ENCODE assay signal across 8 cellular contexts in genomic region chr16:4114257-4115208, GRCh38. TPM values are rescaled to one million over a fixed set of nuclear protein-coding genes. Genes with fewer than 3 reads are reported as not detected.
DNase-seq lines count a peak whose midpoint lies in the region; ATAC-seq, FAIRE-seq and TF ChIP-seq lines count a peak whose summit lies in the region.

No MANE protein-coding gene starts in this region.

- H3K27me3 ChIP-seq in astrocyte (ENCODE audit: insufficient read depth, low read length) (no peaks in the 10 kb centered on the region), liver (ENCODE audit: control insufficient read depth in 4 of 4, insufficient read depth in 4 of 4, low read length in 3 of 4) (no peaks in the 10 kb centered on the region), thoracic aorta (replicated peaks; ENCODE audit: insufficient read depth) (no peaks in the 10 kb centered on the region)

- H3K9me3 ChIP-seq in astrocyte (ENCODE audit: insufficient read depth, low read depth, low read length) (no peaks in the 10 kb centered on the region), liver (ENCODE audit: control insufficient read depth in 4 of 4, low read length in 3 of 4) (no peaks in the 10 kb centered on the region), thoracic aorta (no peaks in the 10 kb centered on the region)

- H3K9ac ChIP-seq in astrocyte (ENCODE audit: low read length): no peak overlapping the region
- H3K9ac ChIP-seq in liver (ENCODE audit: low read depth in 1 of 2, low read length in 2 of 2): no peak overlapping the region

- TF ChIP-seq CTCF in astrocyte (IDR thresholded peaks at IDR 0.05; ENCODE audit: insufficient read depth, low read depth, low read length) (no peak), liver (IDR thresholded peaks at IDR 0.05; ENCODE audit: low read depth, low read length, missing input control) (no peak), thoracic aorta (IDR thresholded peaks at IDR 0.05) (no peak)

- peak overlapping the region; percentile 68 for H2AFZ ChIP-seq in astrocyte (ENCODE audit: low read depth, low read length)

- no peak for ATAC-seq in activated CD4-positive, alpha-beta T cell treated with anti-CD3 and anti-CD28 coated beads for 36 hours
- ATAC-seq in thoracic aorta (ENCODE audit: insufficient number of reproducible peaks, low FRiP score, low read depth) (no peak), GM19452 (IDR thresholded peaks at IDR 0.05; ENCODE audit: unreplicated experiment) (no peak), GM21390 (IDR thresholded peaks at IDR 0.05; ENCODE audit: unreplicated experiment) (no peak)

- H3K36me3 Mint-ChIP-seq in activated CD4-positive, alpha-beta T cell treated with anti-CD3 and anti-CD28 coated beads for 36 hours (ENCODE audit: low read depth): peaks cover 5% of the 10 kb centered on the region
- H3K36me3 Mint-ChIP-seq in astrocyte (ENCODE audit: low read depth, unreplicated experiment): peaks cover 3% of the 10 kb centered on the region

- H3K79me2 ChIP-seq in astrocyte (ENCODE audit: insufficient read depth, low read length): peaks cover 7% of the 10 kb centered on the region

- POLR2A ChIA-PET in activated CD4-positive, alpha-beta T cell treated with anti-CD3 and anti-CD28 coated beads for 36 hours (lab: Charles Lee): interaction anchor here (0.6 kb wide), 1 partner anchor 943 kb away, joined by 5 read pairs; no protein-coding TSS in a partner anchor

- intact Hi-C loops in activated CD4-positive, alpha-beta T cell treated with anti-CD3 and anti-CD28 coated beads for 36 hours (cut with DNase I, micrococcal nuclease): loop anchor here (5.0 to 10.0 kb wide), 4 partner anchors 50 to 1092 kb away; partner anchors contain the start of genes HCFC1R1 (in 1 of the 2), THOC6 (in 1 of the 2) and TNFRSF12A (in 1 of the 2)

- CTCF ChIA-PET in activated CD4-positive, alpha-beta T cell treated with anti-CD3 and anti-CD28 coated beads for 36 hours (lab: Charles Lee): interaction anchor here (1.3 to 2.0 kb wide), 2 partner anchors 108 to 139 kb away, joined by 4 to 8 read pairs; no protein-coding TSS in a partner anchor

- H3K9me3 Mint-ChIP-seq in activated CD4-positive, alpha-beta T cell treated with anti-CD3 and anti-CD28 coated beads for 36 hours (ENCODE audit: low read depth): no peaks in the 10 kb centered on the region
- no peaks in the 10 kb centered on the region for H3K9me3 Mint-ChIP-seq in astrocyte (ENCODE audit: unreplicated experiment)

- H3K4me3 ChIP-seq in astrocyte (ENCODE audit: insufficient read depth, low read depth, low read length) (peak overlapping the region; percentile 49), liver (ENCODE audit: low read depth in 1 of 3, low read length in 3 of 3) (peak overlapping the region; percentile 22 to 86 (median 73)), thoracic aorta (peak overlapping the region; percentile 80)

- peaks cover 16% of the 10 kb centered on the region for H4K20me1 ChIP-seq in astrocyte (ENCODE audit: insufficient read depth, low read length)

- H3K36me3 ChIP-seq in astrocyte (ENCODE audit: insufficient read depth, low read length) (no peaks in the 10 kb centered on the region), liver (ENCODE audit: control insufficient read depth in 4 of 4, insufficient read depth in 3 of 4, low read depth in 1 of 4, low read length in 3 of 4) (no peaks in the 10 kb centered on the region), thoracic aorta (no peaks in the 10 kb centered on the region)

- no peak for TF ChIP-seq RAD21 in liver (IDR thresholded peaks at IDR 0.05)

- DNase-seq in activated CD4-positive, alpha-beta T cell treated with anti-CD3 and anti-CD28 coated beads for 36 hours: peak; percentile 7
- no peak for DNase-seq in activated CD4-positive, alpha-beta T cell treated with anti-CD3 and anti-CD28 coated beads for 4 hours
- no peak for DNase-seq in astrocyte (ENCODE audit: low read depth)
- DNase-seq in thoracic aorta (ENCODE audit: low spot score): no peak
- no peak for DNase-seq in OCI-M1 (lab: John Stamatoyannopoulos, UW)

- H3K4me1 Mint-ChIP-seq in activated CD4-positive, alpha-beta T cell treated with anti-CD3 and anti-CD28 coated beads for 36 hours: peaks cover 40% of the 10 kb centered on the region
- peaks cover 25% of the 10 kb centered on the region for H3K4me1 Mint-ChIP-seq in astrocyte (ENCODE audit: low read depth, unreplicated experiment)

- no peak for FAIRE-seq in astrocyte (lab: Jason Lieb, UNC)

- peak overlapping the region; percentile 88 for H3K4me2 ChIP-seq in astrocyte (ENCODE audit: low read length)

- H3K27me3 Mint-ChIP-seq in activated CD4-positive, alpha-beta T cell treated with anti-CD3 and anti-CD28 coated beads for 36 hours: peaks cover 7% of the 10 kb centered on the region
- peaks cover 8% of the 10 kb centered on the region for H3K27me3 Mint-ChIP-seq in astrocyte (ENCODE audit: low read depth, unreplicated experiment)

- H3K4me1 ChIP-seq in astrocyte (ENCODE audit: insufficient read depth, low read length) (peaks cover 18% of the 10 kb centered on the region), liver (ENCODE audit: control insufficient read depth in 4 of 4, insufficient read depth in 4 of 4, low read length in 3 of 4) (peaks cover 7 to 53% (median 42%) of the 10 kb centered on the region in 4 donors), thoracic aorta (ENCODE audit: control insufficient read depth in 1 of 2, low read depth in 2 of 2) (peaks cover 12 to 46% of the 10 kb centered on the region in 2 donors)

- WGBS in liver: 91% methylated on average over 47 of the region's 47 CpGs

- peak overlapping the region; percentile 69 for H3K4me3 Mint-ChIP-seq in activated CD4-positive, alpha-beta T cell treated with anti-CD3 and anti-CD28 coated beads for 36 hours
- peak overlapping the region; percentile 79 for H3K4me3 Mint-ChIP-seq in astrocyte (ENCODE audit: unreplicated experiment)

- no peak overlapping the region for H3K27ac Mint-ChIP-seq in activated CD4-positive, alpha-beta T cell treated with anti-CD3 and anti-CD28 coated beads for 36 hours
- peak overlapping the region; percentile 23 for H3K27ac Mint-ChIP-seq in astrocyte (ENCODE audit: unreplicated experiment)

- no peak overlapping the region for H3K27ac ChIP-seq in astrocyte (ENCODE audit: low read depth, low read length)
- peak overlapping the region in 1 of 2 donors; percentile 18 for H3K27ac ChIP-seq in liver (ENCODE audit: low read depth in 1 of 2, low read length in 2 of 2)
- peak overlapping the region; percentile 58 to 66 for H3K27ac ChIP-seq in thoracic aorta

TF ChIP-seq in liver, 16 proteins besides CTCF, POLR2A, EP300 and RAD21 (continues in another document):
- no peak for TF ChIP-seq GABPA (IDR thresholded peaks at IDR 0.05 in 1 of 2, conservative IDR thresholded peaks at IDR 0.05 in 1 of 2)
- TF ChIP-seq, protein P1, sequence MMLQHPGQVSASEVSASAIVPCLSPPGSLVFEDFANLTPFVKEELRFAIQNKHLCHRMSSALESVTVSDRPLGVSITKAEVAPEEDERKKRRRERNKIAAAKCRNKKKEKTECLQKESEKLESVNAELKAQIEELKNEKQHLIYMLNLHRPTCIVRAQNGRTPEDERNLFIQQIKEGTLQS (IDR thresholded peaks at IDR 0.05): no peak
- TF ChIP-seq FOXA2 (IDR thresholded peaks at IDR 0.05): no peak
- no peak for TF ChIP-seq YY1 (IDR thresholded peaks at IDR 0.05)
- TF ChIP-seq ZBTB33 (IDR thresholded peaks at IDR 0.05): no peak
- TF ChIP-seq MAX (IDR thresholded peaks at IDR 0.05): no peak
- TF ChIP-seq EGR1 (IDR thresholded peaks at IDR 0.05; ENCODE audit: low read depth in 2 of 2): no peak
- TF ChIP-seq JUND (IDR thresholded peaks at IDR 0.05): no peak
- TF ChIP-seq HNF4A (conservative IDR thresholded peaks at IDR 0.05): no peak
- no peak for TF ChIP-seq FOXA1 (IDR thresholded peaks at IDR 0.05)

RNA-seq across cellular contexts. Expression of gene ADCY9, which starts 1.7 kb away (rescaled TPM):
- 1 to 10 TPM; 5.3 to 6.2 TPM for total RNA-seq in activated CD4-positive, alpha-beta T cell treated with anti-CD3 and anti-CD28 coated beads for 36 hours
- total RNA-seq in astrocyte: 11.4 TPM in 2 replicates
- total RNA-seq in liver: 10 to 100 TPM in 1 of 2 donors, 1 to 10 TPM in 1; 9.6 to 25.1 TPM
- polyA plus RNA-seq in liver: 10 to 100 TPM in 1 of 2 donors, 1 to 10 TPM in 1; 3.6 to 12.5 TPM
- total RNA-seq in thoracic aorta: 10 to 100 TPM; 44.1 to 83.8 TPM
